Comparison of ENCODE assay signal across 11 cellular contexts in the genomic region with DNA sequence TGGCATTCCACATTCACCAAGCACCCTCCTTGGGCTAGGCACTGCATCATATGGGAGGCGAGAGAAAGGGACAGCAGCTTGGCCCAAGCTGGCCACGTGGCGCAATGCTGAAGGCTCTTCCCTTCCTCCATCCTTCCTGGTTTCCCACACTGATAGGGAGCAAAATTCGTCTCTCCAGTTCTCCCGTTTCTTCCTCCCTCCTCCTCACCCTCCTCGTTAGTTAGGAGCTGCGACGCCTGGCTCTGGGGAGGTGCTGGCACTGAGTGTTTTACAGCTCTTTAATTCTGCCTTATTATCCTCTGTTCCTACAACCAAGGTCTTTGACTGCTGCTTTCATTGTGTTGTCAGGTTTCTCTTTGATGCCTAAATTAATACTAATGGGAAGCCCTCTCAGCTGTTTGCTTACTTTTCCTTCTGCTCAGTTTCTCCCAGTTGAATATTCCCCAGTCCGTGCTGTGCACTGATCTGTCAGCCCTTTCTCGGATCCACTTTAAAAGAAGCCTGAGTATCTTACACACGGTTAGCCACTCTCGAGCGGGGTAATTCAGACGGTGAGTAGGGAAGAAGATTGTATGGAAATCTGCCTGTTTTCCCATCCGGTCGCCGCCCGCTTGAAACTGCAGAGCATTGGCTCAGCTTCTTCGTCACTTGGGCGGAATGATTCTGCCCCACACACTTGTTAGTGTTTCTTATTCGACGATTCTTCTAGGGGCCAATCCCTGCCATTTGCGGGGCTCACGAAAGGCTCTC. TPM values are rescaled to one million over a fixed set of nuclear protein-coding genes. Genes with fewer than 3 reads are reported as not detected.
DNase-seq lines count a peak whose midpoint lies in the region; ATAC-seq and TF ChIP-seq lines count a peak whose summit lies in the region.
"Had no signal": no experiment of that assay in that cellular context is flagged by ENCODE, and none has a peak within 500 bp of the region (broad histone marks: within the 10 kb centered on the region; RNA-seq: fewer than 3 reads in every experiment).

No MANE protein-coding gene starts in this region.

- H3K4me2 ChIP-seq in trophoblast cell (ENCODE audit: low read length): peak overlapping the region; percentile 17

- H3K4me1 ChIP-seq in body of pancreas: peaks cover 8% of the 10 kb centered on the region
- H3K4me1 ChIP-seq in trophoblast cell (ENCODE audit: control insufficient read depth in 1 of 2, insufficient read depth in 2 of 2, low read length in 2 of 2): peaks cover 3 to 4% of the 10 kb centered on the region in 2 experiments

- WGBS in body of pancreas, 2 donors: 14 to 15% methylated on average over 24 of the region's 24 CpGs
- no CpG with 5 or more reads among the region's 24 CpGs for WGBS in trophoblast cell (ENCODE audit: extremely low coverage, insufficient coverage, insufficient read length)

- peak overlapping the region; percentile 91 for H2BK12ac ChIP-seq in trophoblast cell (ENCODE audit: low read length)

- H3K9me3 ChIP-seq in body of pancreas (no peaks in the 10 kb centered on the region), trophoblast cell (ENCODE audit: insufficient read depth, low read depth, low read length) (peaks cover 2% of the 10 kb centered on the region)

- peak overlapping the region; percentile 73 for H3K14ac ChIP-seq in trophoblast cell (ENCODE audit: low read length)

- peak overlapping the region; percentile 64 for H4K12ac ChIP-seq in trophoblast cell (ENCODE audit: low read depth, low read length)

- H3K36me3 ChIP-seq in body of pancreas (replicated peaks in 1 of 2; ENCODE audit: insufficient read depth in 1 of 2, low read depth in 2 of 2): no peaks in the 10 kb centered on the region
- no peaks in the 10 kb centered on the region for H3K36me3 ChIP-seq in trophoblast cell (ENCODE audit: control insufficient read depth in 1 of 2, insufficient read depth in 2 of 2, low read length in 2 of 2)

- peak; percentile 56 for DNase-seq in EL
- DNase-seq in body of pancreas: peak in 2 of 4 donors; percentile 11 to 15
- DNase-seq in hepatic stellate cell (ENCODE audit: low spot score): peak; percentile 4
- no peak for DNase-seq in trophoblast cell
- no peak for DNase-seq in HPDE6-E6E7 (ENCODE audit: extremely low spot score)
- DNase-seq in T-cell: no peak
- DNase-seq in stimulated activated CD4-positive, alpha-beta T cell treated with anti-CD3 and anti-CD28 coated beads, Interleukin-2, amount 100 ng/mL, for 48 hours: no peak
- DNase-seq: activated T-cell treated with anti-CD3 and anti-CD28 coated beads, Interleukin-2, amount 50 U/mL, for 1 hour; KG1 had no signal

- H3K79me2 ChIP-seq in trophoblast cell (ENCODE audit: control insufficient read depth, insufficient read depth, low read length, poor library complexity): no peaks in the 10 kb centered on the region

- no peak overlapping the region for H3K27ac Mint-ChIP-seq in T-cell

- peaks cover 1% of the 10 kb centered on the region for H3K79me1 ChIP-seq in trophoblast cell (ENCODE audit: low read length)

- no peak overlapping the region for H3K9ac ChIP-seq in trophoblast cell (ENCODE audit: low read length)

- POLR2A ChIA-PET in T-cell (lab: Charles Lee): no interaction called here

- peak overlapping the region; percentile 41 for H2BK120ac ChIP-seq in trophoblast cell (ENCODE audit: insufficient read depth, low read length, poor library complexity)

- peak; percentile 48 for ATAC-seq in body of pancreas
- ATAC-seq in GM19455 (IDR thresholded peaks at IDR 0.05; ENCODE audit: unreplicated experiment): no peak
- ATAC-seq in T-cell (replicated peaks in 1 of 4): no peak
- ATAC-seq: SK-N-SH treated with all-trans-retinoic acid at 6 μM for 48 hours had no signal

- CTCF ChIA-PET in T-cell (lab: Charles Lee): no interaction called here

- peak overlapping the region; percentile 31 for H4K91ac ChIP-seq in trophoblast cell (ENCODE audit: low read depth, low read length)

- intact Hi-C loops in body of pancreas (cut with DNase I): no loop called here

- H2AK5ac ChIP-seq in trophoblast cell (ENCODE audit: low read length): no peak overlapping the region

- no peak overlapping the region for H3K4me3 Mint-ChIP-seq in T-cell

- TF ChIP-seq CTCF in body of pancreas (IDR thresholded peaks at IDR 0.05): no peak

- H3K4ac ChIP-seq in trophoblast cell (ENCODE audit: low read depth, low read length): no peak overlapping the region

- H4K8ac ChIP-seq in trophoblast cell (ENCODE audit: low read depth, low read length): peak overlapping the region; percentile 63

- no peak overlapping the region for H3K4me3 ChIP-seq in body of pancreas
- no peak overlapping the region for H3K4me3 ChIP-seq in trophoblast cell (ENCODE audit: low read depth, low read length)

- H3K27ac ChIP-seq in body of pancreas: no peak overlapping the region
- no peak overlapping the region for H3K27ac ChIP-seq in trophoblast cell (ENCODE audit: low read depth, low read length)

- no peak overlapping the region for H3K23ac ChIP-seq in trophoblast cell (ENCODE audit: low read length)

- H3K9me3 Mint-ChIP-seq in T-cell: no peaks in the 10 kb centered on the region

- no peak for TF ChIP-seq POLR2A in body of pancreas (IDR thresholded peaks at IDR 0.05)

- H3K36me3 Mint-ChIP-seq in T-cell: no peaks in the 10 kb centered on the region

- H3K27me3 ChIP-seq in body of pancreas (no peaks in the 10 kb centered on the region), trophoblast cell (ENCODE audit: insufficient read depth, low read length) (no peaks in the 10 kb centered on the region)

- H3K27me3 Mint-ChIP-seq in T-cell: peaks cover 20 to 25% of the 10 kb centered on the region in 2 donors

- H3K4me1 Mint-ChIP-seq in T-cell: peaks cover 0 to 5% (median 0%) of the 10 kb centered on the region in 3 donors

- H2BK5ac ChIP-seq in trophoblast cell (ENCODE audit: low read depth, low read length, poor library complexity): no peak overlapping the region

- H2AFZ ChIP-seq in trophoblast cell (ENCODE audit: insufficient read depth, low read length, poor library complexity): peak overlapping the region; percentile 38

- H3K18ac ChIP-seq in trophoblast cell (ENCODE audit: low read length): peak overlapping the region; percentile 55

RNA-seq across cellular contexts. Expression of gene SMYD2, which starts 56.2 kb away (rescaled TPM):
- total RNA-seq in body of pancreas (10 to 100 TPM; 18.4 to 18.5 TPM), T-cell (10 to 100 TPM; 27.3 to 35.2 (median 34.4) TPM)
- 69.5 and 72.9 TPM in 2 replicates for polyA plus RNA-seq in trophoblast cell (2013)

Comparison
In these comparisons a context has a peak if more than half of its experiments do, and no peak if none do; other contexts are left out.
1. DNase-seq: peak in EL (single experiment) and hepatic stellate cell (single experiment); none in trophoblast cell (0 of 2), HPDE6-E6E7 (single experiment), T-cell (0 of 34) and stimulated activated CD4-positive, alpha-beta T cell treated with anti-CD3 and anti-CD28 coated beads, Interleukin-2, amount 100 ng/mL, for 48 hours (0 of 2).